ENCODE assay signal across 15 cellular contexts in the genomic region with DNA sequence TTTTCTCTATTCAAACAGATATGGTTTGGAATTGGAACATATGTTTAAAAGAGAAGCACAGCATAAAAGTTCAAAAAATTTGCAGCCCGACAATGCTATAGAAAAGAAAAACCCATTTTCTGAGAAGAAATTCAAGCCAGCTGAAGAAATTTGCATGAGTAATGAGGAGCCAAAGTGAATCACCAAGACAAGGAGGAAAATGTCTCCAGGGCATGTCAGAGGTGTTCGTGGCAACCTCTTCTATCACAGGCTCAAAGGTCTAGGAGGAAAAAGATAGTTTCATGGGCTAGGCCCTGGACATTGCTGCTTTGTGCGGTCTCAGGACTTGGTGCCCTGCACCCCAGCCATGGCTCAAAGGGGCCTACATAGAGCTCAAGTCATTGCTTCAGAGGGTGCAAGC.
DNase-seq lines count a peak whose midpoint lies in the region; ATAC-seq and TF ChIP-seq lines count a peak whose summit lies in the region.
"Had no signal": no experiment of that assay in that cellular context is flagged by ENCODE, and none has a peak within 500 bp of the region (broad histone marks: within the 10 kb centered on the region; RNA-seq: fewer than 3 reads in every experiment).

No MANE protein-coding gene starts in this region.

- H3K36me3 ChIP-seq in GM23248 (ENCODE audit: low read depth): no peaks in the 10 kb centered on the region
- H3K36me3 ChIP-seq: BLaER1, HAP-1 had no signal

- TF ChIP-seq CTCF in epithelial cell of esophagus (IDR thresholded peaks at IDR 0.05; ENCODE audit: insufficient read depth, low read depth, low read length, missing control alignments): no peak

- H3K9ac ChIP-seq in GM23248: no peak overlapping the region
- H3K9ac ChIP-seq: BLaER1 had no signal

- H3K79me2 ChIP-seq in GM23248 (ENCODE audit: insufficient read depth): no peaks in the 10 kb centered on the region

- no peak overlapping the region for H3K27ac ChIP-seq in GM23248
- H3K27ac ChIP-seq: BLaER1, C4-2B had no signal

- no peak for ATAC-seq in HG03045 (IDR thresholded peaks at IDR 0.05; ENCODE audit: unreplicated experiment)
- ATAC-seq: CD8-positive, alpha-beta T cell had no signal

- no peaks in the 10 kb centered on the region for H3F3A ChIP-seq in GM23248 (ENCODE audit: insufficient read depth)

- no peaks in the 10 kb centered on the region for H4K20me1 ChIP-seq in GM23248 (ENCODE audit: insufficient read depth)
- H4K20me1 ChIP-seq: BLaER1 had no signal

- peaks cover 11% of the 10 kb centered on the region; the same call in 1 of the 2 replicates for H3K27me3 ChIP-seq in GM23248 (replicated peaks; ENCODE audit: insufficient read depth)
- H3K27me3 ChIP-seq: BLaER1 had no signal

- H3K4me3 ChIP-seq in GM23248 (no peak overlapping the region), epithelial cell of esophagus (ENCODE audit: low read length) (no peak overlapping the region)
- H3K4me3 ChIP-seq: BLaER1, HAP-1 had no signal

- H3K9me3 ChIP-seq in GM23248 (ENCODE audit: low read depth): no peaks in the 10 kb centered on the region
- H3K9me3 ChIP-seq: BLaER1, Caco-2, HAP-1 had no signal

- H3K9me2 ChIP-seq in GM23248 (ENCODE audit: insufficient read depth): no peaks in the 10 kb centered on the region

- no peak overlapping the region for H3K4me2 ChIP-seq in GM23248 (ENCODE audit: unreplicated experiment)
- H3K4me2 ChIP-seq: BLaER1 had no signal

- DNase-seq in GM23248 (peak; percentile 66), M059J (ENCODE audit: low read depth) (peak; percentile 79), epithelial cell of esophagus (ENCODE audit: low read depth) (peak; percentile 8), globus pallidus (ENCODE audit: low spot score) (no peak), DMS 273 treated with DMSO at 0.1 percent for 48 hours (lab: John Stamatoyannopoulos, UW) (no peak)
- DNase-seq: Caco-2; CD4-positive, CD25-positive, alpha-beta regulatory T cell; CD8-positive, alpha-beta T cell; DMS79; GF-D8; GOT3 had no signal

- H2AFZ ChIP-seq in GM23248: no peak overlapping the region

- in situ Hi-C loops in GM23248 (cut with MboI): no loop called here

- no peaks in the 10 kb centered on the region for H3K4me1 ChIP-seq in GM23248 (ENCODE audit: insufficient read depth)
- H3K4me1 ChIP-seq: BLaER1, Caco-2, HAP-1 had no signal

- WGBS in GM23248 (ENCODE audit: low coverage in 1 of 2, low lambda C conversion rate in 2 of 2, missing lambda C conversion rate in 2 of 2), 2 experiments: 53 to 63% methylated on average over 3 of the region's 3 CpGs

Comparison
In these comparisons a context has a peak if more than half of its experiments do, and no peak if none do; other contexts are left out.
1. DNase-seq: peak in GM23248 (single experiment), M059J (single experiment) and epithelial cell of esophagus (single experiment); none in globus pallidus (single experiment) and DMS 273 treated with DMSO at 0.1 percent for 48 hours (single experiment).